In genomic region chr10:47927147-47927916, GRCh38 we compare ENCODE assay signal across 10 cellular contexts. TPM values are rescaled to one million over a fixed set of nuclear protein-coding genes. Genes with fewer than 3 reads are reported as not detected.
"Had no signal": no experiment of that assay in that cellular context is flagged by ENCODE, and none has a peak within 500 bp of the region (broad histone marks: within the 10 kb centered on the region; RNA-seq: fewer than 3 reads in every experiment).

No MANE protein-coding gene starts in this region.

RNA-seq across cellular contexts. Expression of gene NPY4R2, which starts 8.9 kb away (rescaled TPM):
- total RNA-seq: dermis microvascular lymphatic vessel endothelial cell; esophagus mucosa; esophagus squamous epithelium; gastrocnemius medialis; heart right ventricle; kidney epithelial cell; left ventricle myocardium superior; lung microvascular endothelial cell; mesothelial cell of epicardium; naive thymus-derived CD4-positive, alpha-beta T cell had no signal
- polyA plus RNA-seq: heart right ventricle; naive thymus-derived CD4-positive, alpha-beta T cell had no signal
